Comparison of ENCODE assay signal across 19 cellular contexts in genomic region chr17:68320311-68320865, GRCh38. TPM values are rescaled to one million over a fixed set of nuclear protein-coding genes. Genes with fewer than 3 reads are reported as not detected.
A peak's percentile ranks its signal among the peaks of the same experiment; 100 is the strongest.
DNase-seq lines count a peak whose midpoint lies in the region; ATAC-seq and TF ChIP-seq lines count a peak whose summit lies in the region.
"Had no signal": no experiment of that assay in that cellular context is flagged by ENCODE, and none has a peak within 500 bp of the region (broad histone marks: within the 10 kb centered on the region; RNA-seq: fewer than 3 reads in every experiment).

No MANE protein-coding gene starts in this region.

- no peaks in the 10 kb centered on the region for H3K9me2 ChIP-seq in GM23248 (ENCODE audit: insufficient read depth)

- no peak overlapping the region for H3K18ac ChIP-seq in trophoblast cell (ENCODE audit: low read length)

- H2BK12ac ChIP-seq in trophoblast cell (ENCODE audit: low read length) = no peak overlapping the region

- H3K79me2 ChIP-seq in GM23248 (ENCODE audit: insufficient read depth) = no peaks in the 10 kb centered on the region
- no peaks in the 10 kb centered on the region for H3K79me2 ChIP-seq in trophoblast cell (ENCODE audit: control insufficient read depth, insufficient read depth, low read length, poor library complexity)

- TF ChIP-seq EP300 in Ishikawa (IDR thresholded peaks at IDR 0.05; ENCODE audit: borderline replicate concordance) = no peak

- no peak overlapping the region for H3K9ac ChIP-seq in GM23248
- H3K9ac ChIP-seq in trophoblast cell (ENCODE audit: low read length) = no peak overlapping the region

- no peak overlapping the region for H2AFZ ChIP-seq in GM23248
- H2AFZ ChIP-seq in trophoblast cell (ENCODE audit: insufficient read depth, low read length, poor library complexity) = no peak overlapping the region

- no peaks in the 10 kb centered on the region for H3K27me3 ChIP-seq in GM23248 (replicated peaks; ENCODE audit: insufficient read depth)
- no peaks in the 10 kb centered on the region for H3K27me3 ChIP-seq in trophoblast cell (ENCODE audit: insufficient read depth, low read length)
- H3K27me3 ChIP-seq: cardiac muscle cell, heart right ventricle, spleen, thyroid gland had no signal

- no peak overlapping the region for H2AK5ac ChIP-seq in trophoblast cell (ENCODE audit: low read length)

- H3K4me2 ChIP-seq in GM23248 (ENCODE audit: unreplicated experiment) (no peak overlapping the region), trophoblast cell (ENCODE audit: low read length) (no peak overlapping the region)

- no peak for ATAC-seq in HG02571 (IDR thresholded peaks at IDR 0.05; ENCODE audit: unreplicated experiment)
- ATAC-seq: heart right ventricle, mucosa of descending colon had no signal

- H3K4me3 ChIP-seq in GM23248 (no peak overlapping the region), epithelial cell of esophagus (ENCODE audit: low read length) (no peak overlapping the region), trophoblast cell (ENCODE audit: low read depth, low read length) (no peak overlapping the region)
- H3K4me3 ChIP-seq: cardiac muscle cell, heart right ventricle, mucosa of descending colon, SK-N-MC, spleen, thyroid gland had no signal

- no peak overlapping the region for H4K8ac ChIP-seq in trophoblast cell (ENCODE audit: low read depth, low read length)

- 0 out of 2 replicates have a peak, but pooled peaks cover 4% of the 10 kb centered on the region for H3F3A ChIP-seq in GM23248 (ENCODE audit: insufficient read depth)

- H3K23ac ChIP-seq in trophoblast cell (ENCODE audit: low read length) = no peak overlapping the region

- H3K9me3 ChIP-seq in GM23248 (ENCODE audit: low read depth) (no peaks in the 10 kb centered on the region), trophoblast cell (ENCODE audit: insufficient read depth, low read depth, low read length) (peaks cover 1% of the 10 kb centered on the region)
- H3K9me3 ChIP-seq: heart right ventricle, mucosa of descending colon, spleen, thyroid gland had no signal

- H3K14ac ChIP-seq in trophoblast cell (ENCODE audit: low read length) = no peak overlapping the region

- WGBS in GM23248 (ENCODE audit: low coverage in 1 of 2, low lambda C conversion rate in 2 of 2, missing lambda C conversion rate in 2 of 2), 2 experiments = 38 to 50% methylated on average over 5 of the region's 5 CpGs
- WGBS in trophoblast cell (ENCODE audit: extremely low coverage, insufficient coverage, insufficient read length) = no CpG with 5 or more reads among the region's 5 CpGs

- H2BK5ac ChIP-seq in trophoblast cell (ENCODE audit: low read depth, low read length, poor library complexity) = peak overlapping the region; percentile 0

- no peak for TF ChIP-seq CTCF in epithelial cell of esophagus (IDR thresholded peaks at IDR 0.05; ENCODE audit: insufficient read depth, low read depth, low read length, missing control alignments)

- peaks cover 24% of the 10 kb centered on the region for H3K79me1 ChIP-seq in trophoblast cell (ENCODE audit: low read length)

- no peaks in the 10 kb centered on the region for H3K36me3 ChIP-seq in GM23248 (ENCODE audit: low read depth)
- H3K36me3 ChIP-seq in trophoblast cell (ENCODE audit: control insufficient read depth in 1 of 2, insufficient read depth in 2 of 2, low read length in 2 of 2) = no peaks in the 10 kb centered on the region
- H3K36me3 ChIP-seq: cardiac muscle cell, heart right ventricle, spleen, thyroid gland had no signal

- in situ Hi-C loops in GM23248 (cut with MboI) = no loop called here

- peak overlapping the region; percentile 10 for H4K91ac ChIP-seq in trophoblast cell (ENCODE audit: low read depth, low read length)

- no peak overlapping the region for H3K27ac ChIP-seq in GM23248
- peak overlapping the region; percentile 85 for H3K27ac ChIP-seq in trophoblast cell (ENCODE audit: low read depth, low read length)
- H3K27ac ChIP-seq: cardiac muscle cell, heart right ventricle, SK-N-MC, thyroid gland had no signal

- H3K4me1 ChIP-seq in GM23248 (ENCODE audit: insufficient read depth) = 0 out of 2 replicates have a peak, but pooled peaks cover 4% of the 10 kb centered on the region
- H3K4me1 ChIP-seq in trophoblast cell (ENCODE audit: control insufficient read depth in 1 of 2, insufficient read depth in 2 of 2, low read length in 2 of 2) = peaks cover 21 to 40% of the 10 kb centered on the region in 2 experiments
- H3K4me1 ChIP-seq: thyroid gland had no signal

- TF ChIP-seq RAD21 in Ishikawa (IDR thresholded peaks at IDR 0.05; ENCODE audit: low read depth) = no peak

- peak; percentile 8 for DNase-seq in GM23248
- peak; percentile 52 for DNase-seq in epithelial cell of esophagus (ENCODE audit: low read depth)
- peak in 1 of 2 donors; percentile 36 for DNase-seq in trophoblast cell
- DNase-seq in NCI-H187 treated with DMSO at 0.1 percent for 48 hours (lab: John Stamatoyannopoulos, UW) = no peak
- no peak for DNase-seq in activated T-cell treated with anti-CD3 and anti-CD28 coated beads, Interleukin-2, amount 50 U/mL, for 1 hour
- DNase-seq: activated naive CD4-positive, alpha-beta T cell treated with Interleukin-2 at 50 U/mL for 16 hours; activated T-cell treated with anti-CD3 and anti-CD28 coated beads, Interleukin-2, amount 50 U/mL, for 48 hours; heart right ventricle; mucosa of descending colon; NCI-H1105; NCI-H2081; spleen; stimulated activated CD4-positive, alpha-beta T cell treated with anti-CD3 and anti-CD28 coated beads, Interleukin-4, amount 100 ng/mL, for 1 hour; T-helper 9 cell; thyroid gland had no signal

- H4K20me1 ChIP-seq in GM23248 (ENCODE audit: insufficient read depth) = no peaks in the 10 kb centered on the region

- H3K4ac ChIP-seq in trophoblast cell (ENCODE audit: low read depth, low read length) = no peak overlapping the region

- H4K12ac ChIP-seq in trophoblast cell (ENCODE audit: low read depth, low read length) = no peak overlapping the region

- no peak overlapping the region for H2BK120ac ChIP-seq in trophoblast cell (ENCODE audit: insufficient read depth, low read length, poor library complexity)

TF ChIP-seq in Ishikawa, 13 proteins besides CTCF, POLR2A, EP300 and RAD21:
- TF ChIP-seq ZBTB7A (IDR thresholded peaks at IDR 0.05; ENCODE audit: low read depth) = no peak
- TF ChIP-seq NFIC (IDR thresholded peaks at IDR 0.05) = no peak
- TF ChIP-seq REST (IDR thresholded peaks at IDR 0.05; ENCODE audit: low read depth) = peak; percentile 60

RNA-seq across cellular contexts. Expression of gene ARSG, which starts 29.1 kb away (rescaled TPM):
- 2.8 and 9.1 TPM in 2 replicates for total RNA-seq in GM23248 (2014; rRNA removed; shearing (Covaris generic))
- 5.0 and 5.6 TPM in 2 replicates for polyA plus RNA-seq in GM23248 (2016; fragmentation: Nextera tagmentation; extraction: Ambion mirVana)
- 2.8 and 3.0 TPM in 2 replicates for polyA plus RNA-seq in trophoblast cell (2013)

RNA-seq across cellular contexts. Expression of gene SLC16A6, which starts 29.5 kb away (rescaled TPM):
- 0.13 and 0.32 TPM in 2 replicates for total RNA-seq in GM23248 (2014; rRNA removed; shearing (Covaris generic))
- polyA plus RNA-seq in GM23248 (2016; fragmentation: Nextera tagmentation; extraction: Ambion mirVana) = 0.16 and 0.30 TPM in 2 replicates
- 10.7 and 11.1 TPM in 2 replicates for polyA plus RNA-seq in trophoblast cell (2013)
- polyA plus RNA-seq: cardiac muscle cell had no signal

Comparison
In these comparisons a context has a peak if more than half of its experiments do, and no peak if none do; other contexts are left out.
1. DNase-seq: peak in GM23248 (single experiment) and epithelial cell of esophagus (single experiment); none in NCI-H187 treated with DMSO at 0.1 percent for 48 hours (single experiment) and activated T-cell treated with anti-CD3 and anti-CD28 coated beads, Interleukin-2, amount 50 U/mL, for 1 hour (single experiment).